8 cellular contexts compared by ENCODE assay signal in the genomic region with DNA sequence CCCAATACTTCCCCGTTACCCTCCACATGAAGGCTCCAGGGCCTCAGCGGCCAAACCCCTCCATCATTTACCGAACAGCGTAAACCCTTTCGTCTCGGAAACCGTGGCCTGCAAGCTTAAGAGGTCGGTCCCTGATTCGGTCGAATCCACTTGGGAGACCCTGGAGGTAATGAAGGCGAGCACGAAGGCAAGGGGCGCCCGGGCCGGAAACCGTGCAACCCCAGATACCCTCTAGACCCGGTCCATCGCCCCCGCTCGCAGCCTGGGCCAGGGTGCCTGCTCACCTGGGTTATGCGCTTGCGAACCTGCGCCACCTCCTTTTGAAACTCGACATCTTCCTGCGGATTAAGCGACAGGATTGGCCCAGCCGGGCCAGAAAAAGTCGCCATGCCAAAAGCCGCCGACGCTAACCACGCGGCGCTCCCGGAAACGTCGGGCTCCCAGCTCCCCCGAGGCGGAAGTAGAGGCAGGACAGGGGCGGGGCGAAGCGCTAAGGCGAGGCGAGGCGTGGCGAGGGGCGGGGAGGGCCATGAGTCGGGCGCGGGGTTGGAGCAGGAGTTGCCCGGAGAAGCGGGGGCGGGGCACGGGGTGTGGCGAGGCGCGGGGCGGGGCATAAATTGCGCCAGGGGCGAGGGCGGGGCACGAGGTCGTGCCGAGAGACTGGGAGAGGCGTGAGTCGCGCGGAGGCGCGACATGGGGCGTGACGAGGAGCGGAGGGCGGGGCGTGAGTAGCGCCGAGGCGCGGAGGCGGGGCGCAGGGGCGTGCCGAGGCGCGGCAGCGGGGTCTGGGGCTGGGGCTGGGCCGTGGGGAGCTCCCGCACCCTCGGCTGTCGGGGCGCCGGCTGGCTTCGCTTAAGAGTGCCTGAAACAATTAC. TPM values are rescaled to one million over a fixed set of nuclear protein-coding genes. Genes with fewer than 3 reads are reported as not detected.
A peak's percentile ranks its signal among the peaks of the same experiment; 100 is the strongest.
DNase-seq lines count a peak whose midpoint lies in the region; ATAC-seq and TF ChIP-seq lines count a peak whose summit lies in the region.

A gene (minus strand): TSS at position 414 of the 875 bp plus-strand sequence. CDS start 25 bp downstream, at position 389.

- ATAC-seq in GM21786 (IDR thresholded peaks at IDR 0.05; ENCODE audit: unreplicated experiment) (peak; percentile 93), Panc1 (peak; percentile 98)
- ATAC-seq in activated T-cell treated with anti-CD3 and anti-CD28 coated beads, Interleukin-2, amount 50 U/mL, for 4 hours: peak; percentile 92 to 94

- peaks cover 20% of the 10 kb centered on the region for H3K36me3 Mint-ChIP-seq in activated T-cell treated with anti-CD3 and anti-CD28 coated beads, Interleukin-2, amount 50 U/mL, for 4 hours (ENCODE audit: insufficient read depth)

- in situ Hi-C loops in Panc1 (cut with HindIII; ENCODE audit: low pct_unique_long_range_greater_than_20kb, low sequenced_read_pairs): no loop called here

- H3K9me3 Mint-ChIP-seq in activated T-cell treated with anti-CD3 and anti-CD28 coated beads, Interleukin-2, amount 50 U/mL, for 4 hours: no peaks in the 10 kb centered on the region

- CTCF ChIA-PET in Panc1 (lab: Charles Lee): interaction anchor here (0.6 to 0.8 kb wide), 4 partner anchors 11 to 1716 kb away, joined by 5 to 10 read pairs (median 8); no protein-coding TSS in a partner anchor

- H3K27me3 ChIP-seq in KMS-11 (ENCODE audit: insufficient read depth, low read depth): no peaks in the 10 kb centered on the region
- no peaks in the 10 kb centered on the region for H3K27me3 ChIP-seq in Panc1 (ENCODE audit: control insufficient read depth, insufficient read depth, low read length)
- H3K27me3 ChIP-seq in esophagus (ENCODE audit: control insufficient read depth in 1 of 2, insufficient read depth in 2 of 2, low read length in 2 of 2): no peaks in the 10 kb centered on the region
- H3K27me3 ChIP-seq in mucosa of stomach (ENCODE audit: control insufficient read depth, insufficient read depth, low read length): no peaks in the 10 kb centered on the region

- H3K4me3 ChIP-seq in KMS-11 (IDR thresholded peaks at IDR 0.05; ENCODE audit: insufficient read depth, low read depth, low read length) (no peak within 1 kb of the TSS), Panc1 (ENCODE audit: low read depth in 2 of 2, low read length in 2 of 2) (peak within 1 kb of the TSS; percentile 99 to 100), esophagus (ENCODE audit: low read depth in 1 of 2, low read length in 2 of 2) (peak within 1 kb of the TSS; percentile 83 to 96), mucosa of stomach (ENCODE audit: low read length) (peak within 1 kb of the TSS; percentile 75)

- H3K9ac ChIP-seq in KMS-11: peak within 1 kb of the TSS; percentile 80
- peak within 1 kb of the TSS; percentile 90 for H3K9ac ChIP-seq in mucosa of stomach (ENCODE audit: low read length)

- H3K9me3 ChIP-seq in Panc1 (ENCODE audit: control insufficient read depth, insufficient read depth, low read depth, low read length) (no peaks in the 10 kb centered on the region), esophagus (ENCODE audit: control insufficient read depth in 2 of 2, insufficient read depth in 1 of 2, low read depth in 1 of 2, low read length in 1 of 2) (no peaks in the 10 kb centered on the region), mucosa of stomach (ENCODE audit: control insufficient read depth, low read length) (no peaks in the 10 kb centered on the region)

- H2AFZ ChIP-seq in KMS-11 (ENCODE audit: low read depth): peak within 1 kb of the TSS; percentile 63; the same call in 1 of the 2 replicates

- H3K27ac ChIP-seq in KMS-11 (peak within 1 kb of the TSS; percentile 53), Panc1 (ENCODE audit: low read length) (peak within 1 kb of the TSS; percentile 97), esophagus (ENCODE audit: low read depth in 2 of 2, low read length in 1 of 2) (peak within 1 kb of the TSS; percentile 83 to 86)

- peak; percentile 93 for DNase-seq in DMS79 (lab: John Stamatoyannopoulos, UW)
- DNase-seq in Panc1 (ENCODE audit: low read depth, low spot score): peak; percentile 80
- DNase-seq in activated T-cell treated with anti-CD3 and anti-CD28 coated beads, Interleukin-2, amount 50 U/mL, for 4 hours: peak; percentile 100
- peak; percentile 100 for DNase-seq in stimulated activated CD8-positive, alpha-beta memory T cell treated with anti-CD3 and anti-CD28 coated beads, Interleukin-4, amount 100 ng/mL, for 48 hours

- H3K36me3 ChIP-seq in KMS-11 (ENCODE audit: insufficient read depth): peaks cover 4% of the 10 kb centered on the region; the same call in 1 of the 2 replicates
- peaks cover 29% of the 10 kb centered on the region for H3K36me3 ChIP-seq in Panc1 (ENCODE audit: control insufficient read depth, insufficient read depth, low read length)
- H3K36me3 ChIP-seq in esophagus (ENCODE audit: control insufficient read depth in 2 of 2, insufficient read depth in 2 of 2, low read length in 1 of 2): peaks cover 0 to under 1% of the 10 kb centered on the region in 2 donors
- no peaks in the 10 kb centered on the region for H3K36me3 ChIP-seq in mucosa of stomach (ENCODE audit: control insufficient read depth, insufficient read depth, low read length)

- no TSS peak for BruUV-seq in Panc1 (replicated peaks; lab: Mats Ljungman, UMichigan)

- H3K4me1 Mint-ChIP-seq in activated T-cell treated with anti-CD3 and anti-CD28 coated beads, Interleukin-2, amount 50 U/mL, for 4 hours (ENCODE audit: low read depth): peaks cover 38% of the 10 kb centered on the region

- peak within 1 kb of the TSS; percentile 97 for H3K4me3 Mint-ChIP-seq in activated T-cell treated with anti-CD3 and anti-CD28 coated beads, Interleukin-2, amount 50 U/mL, for 4 hours

- H3K4me1 ChIP-seq in KMS-11 (ENCODE audit: low read depth, poor library complexity, severe bottlenecking) (peaks cover 6% of the 10 kb centered on the region), Panc1 (ENCODE audit: control insufficient read depth, insufficient read depth, low read length) (peaks cover 8% of the 10 kb centered on the region; the same call in 1 of the 2 replicates), esophagus (ENCODE audit: control insufficient read depth in 2 of 2, insufficient read depth in 2 of 2, low read length in 1 of 2) (no peaks in the 10 kb centered on the region), mucosa of stomach (ENCODE audit: control insufficient read depth, insufficient read depth, low read length) (peaks cover 6% of the 10 kb centered on the region)

- intact Hi-C loops in Panc1 (cut with micrococcal nuclease; ENCODE audit: unreplicated experiment): no loop called here

- 0 to 1% methylated on average over 80 to 93 of the region's 93 CpGs for WGBS in esophagus, 2 donors

- no peaks in the 10 kb centered on the region for H3K27me3 Mint-ChIP-seq in activated T-cell treated with anti-CD3 and anti-CD28 coated beads, Interleukin-2, amount 50 U/mL, for 4 hours (ENCODE audit: low read depth)

- POLR2A ChIA-PET in Panc1 (lab: Charles Lee): interaction anchor here (0.6 kb wide), 1 partner anchor 766 kb away, joined by 4 read pairs; no protein-coding TSS in a partner anchor

- TF ChIP-seq CTCF in KMS-11 (conservative IDR thresholded peaks at IDR 0.05; ENCODE audit: low read depth, low read length): no peak
- no peak for TF ChIP-seq CTCF in Panc1 (IDR thresholded peaks at IDR 0.05)

- H3K79me2 ChIP-seq in KMS-11 (ENCODE audit: insufficient read depth, low read depth): peaks cover 27% of the 10 kb centered on the region

- H4K20me1 ChIP-seq in KMS-11 (ENCODE audit: insufficient read depth): no peaks in the 10 kb centered on the region

- H3K4me2 ChIP-seq in KMS-11: peak within 1 kb of the TSS; percentile 67

RNA-seq across cellular contexts. Expression of the gene that starts here (rescaled TPM):
- total RNA-seq in Panc1 (2021; ENCODE audit: unreplicated experiment): 84.5 TPM
- 24.9 TPM for polyA plus RNA-seq in Panc1 (2012; ENCODE audit: insufficient read length)
- 100 to 1,000 TPM; 198 to 247 (median 209) TPM for total RNA-seq in activated T-cell treated with anti-CD3 and anti-CD28 coated beads, Interleukin-2, amount 50 U/mL, for 4 hours
- 10 to 100 TPM; 38.2 to 39.9 TPM for polyA plus RNA-seq in esophagus
